ENCODE assay signal across 26 cellular contexts in the genomic region with DNA sequence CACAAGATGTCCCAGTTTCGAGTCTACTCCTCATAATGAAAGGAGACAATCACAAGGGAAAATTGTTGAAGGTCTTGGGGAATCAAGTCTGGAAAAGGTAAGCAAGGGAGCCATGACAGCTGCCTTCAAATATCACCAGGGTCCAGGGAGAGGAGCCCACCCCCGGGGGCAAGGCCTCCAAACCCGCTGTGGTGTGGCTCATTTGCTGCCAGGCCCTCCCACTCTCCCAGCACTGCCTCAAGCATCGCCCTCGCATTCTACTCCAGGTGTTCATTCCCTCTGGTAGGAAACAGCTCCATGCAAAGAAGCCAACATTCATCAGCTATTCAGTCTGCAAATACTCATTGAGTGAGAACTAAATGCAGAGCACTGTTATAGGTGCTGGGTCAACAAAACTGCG. TPM values are rescaled to one million over a fixed set of nuclear protein-coding genes. Genes with fewer than 3 reads are reported as not detected.
"Had no signal": no experiment of that assay in that cellular context is flagged by ENCODE, and none has a peak within 500 bp of the region (broad histone marks: within the 10 kb centered on the region; RNA-seq: fewer than 3 reads in every experiment).

No MANE protein-coding gene starts in this region.

- H3K9ac ChIP-seq: neural progenitor cell had no signal

- H3K36me3 ChIP-seq: gastrocnemius medialis, heart right ventricle, neural progenitor cell, stomach, uterus had no signal

- H3K27ac ChIP-seq: gastrocnemius medialis, neural progenitor cell, uterus had no signal

- H3K4me1 ChIP-seq: neural progenitor cell, stomach, uterus had no signal

- H3K4me3 Mint-ChIP-seq: memory B cell; mesothelial cell of epicardium; natural killer cell treated with Interleukin-12 subunit alpha and Interleukin-12 subunit beta and Interleukin-15 and Interleukin-18, amount 100 ng/mL, for 72 hours; neural progenitor cell had no signal

- H2AFZ ChIP-seq: neural progenitor cell had no signal

- H3K27ac Mint-ChIP-seq: memory B cell; mesothelial cell of epicardium; natural killer cell treated with Interleukin-12 subunit alpha and Interleukin-12 subunit beta and Interleukin-15 and Interleukin-18, amount 100 ng/mL, for 72 hours; neural progenitor cell had no signal

- H3K9me3 Mint-ChIP-seq: memory B cell; mesothelial cell of epicardium; natural killer cell treated with Interleukin-12 subunit alpha and Interleukin-12 subunit beta and Interleukin-15 and Interleukin-18, amount 100 ng/mL, for 72 hours; neural progenitor cell had no signal

- H3K36me3 Mint-ChIP-seq: memory B cell; mesothelial cell of epicardium; natural killer cell treated with Interleukin-12 subunit alpha and Interleukin-12 subunit beta and Interleukin-15 and Interleukin-18, amount 100 ng/mL, for 72 hours; neural progenitor cell had no signal

- H3K27me3 ChIP-seq: gastrocnemius medialis, neural progenitor cell, uterus had no signal

- H3K4me2 ChIP-seq: neural progenitor cell had no signal

- H3K9me3 ChIP-seq: gastrocnemius medialis, heart right ventricle, stomach, uterus had no signal

- H3K4me1 Mint-ChIP-seq: memory B cell, neural progenitor cell had no signal

- ATAC-seq: esophagus mucosa; heart right ventricle; natural killer cell treated with Interleukin-12 subunit alpha and Interleukin-12 subunit beta and Interleukin-15 and Interleukin-18, amount 100 ng/mL, for 72 hours had no signal

- H3K4me3 ChIP-seq: gastrocnemius medialis, heart right ventricle, neural progenitor cell, stomach, uterus had no signal

- DNase-seq: cerebellar nuclear complex; effector CD4-positive, alpha-beta T cell; gastrocnemius medialis; heart right ventricle; hypothalamus; kidney glomerular epithelial cell; stimulated activated CD4-positive, alpha-beta T cell treated with anti-CD3 and anti-CD28 coated beads, Interleukin-12 subunit alpha, Interleukin-12 subunit beta, amount 100 ng/mL, for 4 hours; stimulated activated naive CD4-positive, alpha-beta T cell; stomach; substantia nigra; trophoblast cell; uterus had no signal

RNA-seq across cellular contexts. Expression of gene S100A9, which starts 8.6 kb away (rescaled TPM):
- total RNA-seq: fibroblast of villous mesenchyme, myocyte had no signal

RNA-seq across cellular contexts. Expression of gene S100A12, which starts 9.2 kb away (rescaled TPM):
- total RNA-seq: dermis microvascular lymphatic vessel endothelial cell; fibroblast of villous mesenchyme; mesothelial cell of epicardium; myocyte; natural killer cell treated with Interleukin-12 subunit alpha and Interleukin-12 subunit beta and Interleukin-15 and Interleukin-18, amount 100 ng/mL, for 72 hours; pulmonary artery endothelial cell had no signal

RNA-seq across cellular contexts. Expression of gene PGLYRP4, which starts 17.6 kb away (rescaled TPM):
- total RNA-seq: dermis microvascular lymphatic vessel endothelial cell; fibroblast of villous mesenchyme; gastrocnemius medialis; heart right ventricle; mesothelial cell of epicardium; mucosa of gallbladder; myocyte; natural killer cell treated with Interleukin-12 subunit alpha and Interleukin-12 subunit beta and Interleukin-15 and Interleukin-18, amount 100 ng/mL, for 72 hours; omental fat pad; pulmonary artery endothelial cell; sciatic nerve; skeletal muscle tissue; stomach; uterus had no signal
- polyA plus RNA-seq: heart right ventricle had no signal

RNA-seq across cellular contexts. Expression of gene S100A8, which starts 24.6 kb away (rescaled TPM):
- total RNA-seq: dermis microvascular lymphatic vessel endothelial cell, fibroblast of villous mesenchyme, mesothelial cell of epicardium, myocyte, pulmonary artery endothelial cell had no signal

RNA-seq across cellular contexts. Expression of gene S100A7A, which starts 50.1 kb away (rescaled TPM):
- total RNA-seq: dermis microvascular lymphatic vessel endothelial cell; fibroblast of villous mesenchyme; gastrocnemius medialis; heart right ventricle; lower leg skin; mesothelial cell of epicardium; mucosa of gallbladder; myocyte; natural killer cell treated with Interleukin-12 subunit alpha and Interleukin-12 subunit beta and Interleukin-15 and Interleukin-18, amount 100 ng/mL, for 72 hours; omental fat pad; pulmonary artery endothelial cell; sciatic nerve; skeletal muscle tissue; stomach; uterus had no signal
- polyA plus RNA-seq: heart right ventricle had no signal
